29 cellular contexts compared by ENCODE assay signal in the genomic region with DNA sequence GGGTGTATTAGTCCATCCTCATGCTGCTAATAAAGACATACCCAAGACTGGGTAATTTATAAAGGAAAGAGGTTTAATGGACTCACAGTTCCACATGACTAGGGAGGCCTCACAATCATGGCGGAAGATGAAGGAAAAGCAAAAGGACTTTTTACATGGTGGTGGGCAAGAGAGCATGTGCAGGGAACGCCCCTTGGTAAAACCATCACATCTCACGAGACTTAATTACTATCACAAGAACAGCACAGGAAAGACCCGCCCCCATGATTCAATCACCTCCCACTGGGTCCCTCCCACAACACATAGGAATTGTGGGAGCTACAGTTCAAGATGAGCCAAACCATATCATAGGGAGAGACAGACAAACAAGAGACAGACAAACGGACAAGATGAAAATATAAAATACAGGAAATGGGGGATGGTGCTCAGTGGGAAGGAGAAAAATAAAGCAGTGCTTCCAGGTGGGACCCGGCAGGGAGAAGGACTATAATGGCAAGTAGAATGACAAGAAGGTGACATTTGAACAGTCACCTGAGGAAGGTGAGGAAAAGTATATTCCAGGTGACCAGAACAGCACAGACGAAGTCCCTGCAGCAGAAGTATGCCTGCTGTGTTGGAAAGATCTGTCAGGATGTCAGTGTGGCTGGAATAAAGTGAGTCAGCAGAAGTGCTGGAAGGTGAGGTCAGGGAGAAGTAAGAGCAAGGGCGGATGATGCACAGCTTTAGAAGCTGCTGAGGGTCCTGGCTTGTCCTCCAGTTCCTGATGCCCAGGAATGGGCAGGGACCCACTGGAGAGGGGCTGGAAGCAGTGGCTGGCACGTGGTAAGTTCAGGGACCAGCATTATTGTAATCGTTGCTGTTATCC.
DNase-seq lines count a peak whose midpoint lies in the region; ATAC-seq, FAIRE-seq and TF ChIP-seq lines count a peak whose summit lies in the region.
"Had no signal": no experiment of that assay in that cellular context is flagged by ENCODE, and none has a peak within 500 bp of the region (broad histone marks: within the 10 kb centered on the region; RNA-seq: fewer than 3 reads in every experiment).

No MANE protein-coding gene starts in this region.

- no peak overlapping the region for H2AFZ ChIP-seq in neuronal stem cell (ENCODE audit: low read length)

- H3K27ac ChIP-seq in neuronal stem cell (replicated peaks; ENCODE audit: low read length) (no peak overlapping the region), upper lobe of right lung (no peak overlapping the region)
- H3K27ac ChIP-seq: gastroesophageal sphincter, prostate gland had no signal

- H2BK15ac ChIP-seq in neuronal stem cell (ENCODE audit: low read length), result no peak overlapping the region

- no peak overlapping the region for H2BK120ac ChIP-seq in neuronal stem cell (ENCODE audit: low read depth, low read length)

- ATAC-seq in upper lobe of right lung (no peak), HG02759 (IDR thresholded peaks at IDR 0.05; ENCODE audit: unreplicated experiment) (no peak)
- ATAC-seq: activated T-helper 17 cell treated with anti-CD3 and anti-CD28 coated beads, Interleukin-2, amount 50 U/mL, for 72 hours; gastroesophageal sphincter; left ventricle myocardium superior; sciatic nerve; SK-N-SH treated with all-trans-retinoic acid at 6 μM for 48 hours; stimulated activated effector memory CD8-positive, alpha-beta T cell treated with anti-CD3 and anti-CD28 coated beads, Interleukin-12 subunit alpha, Interleukin-12 subunit beta, amount 100 ng/mL, for 72 hours; T-helper 17 cell had no signal

- H3K18ac ChIP-seq in neuronal stem cell (ENCODE audit: low read length), result peak overlapping the region; percentile 25

- H3K14ac ChIP-seq in neuronal stem cell (ENCODE audit: low read length), result no peak overlapping the region

- no peak overlapping the region for H2BK5ac ChIP-seq in neuronal stem cell (ENCODE audit: low read length)

- H3K4ac ChIP-seq in neuronal stem cell (ENCODE audit: low read length), result no peak overlapping the region

- no peak overlapping the region for H4K91ac ChIP-seq in neuronal stem cell (ENCODE audit: low read depth, low read length, poor library complexity)

- FAIRE-seq in bronchial epithelial cell (lab: Jason Lieb, UNC), result no peak

- TF ChIP-seq CTCF in bronchial epithelial cell (IDR thresholded peaks at IDR 0.05; ENCODE audit: insufficient read depth, low read length, severe bottlenecking) (no peak), upper lobe of right lung (IDR thresholded peaks at IDR 0.05) (no peak)

- no peak overlapping the region for H4K8ac ChIP-seq in neuronal stem cell (ENCODE audit: low read depth, low read length)

- H3K4me2 ChIP-seq in neuronal stem cell (ENCODE audit: insufficient read depth, low read length, poor library complexity, severe bottlenecking), result no peak overlapping the region

- DNase-seq in H4 (ENCODE audit: low spot score), result peak; percentile 23
- peak; percentile 36 for DNase-seq in OCI-M1 (lab: John Stamatoyannopoulos, UW)
- DNase-seq in bronchial epithelial cell (ENCODE audit: low read depth), result peak; percentile 58
- no peak for DNase-seq in neuronal stem cell (ENCODE audit: low spot score)
- DNase-seq in NCI-H2081 treated with DMSO at 0.1 percent for 48 hours (lab: John Stamatoyannopoulos, UW), result no peak
- DNase-seq in upper lobe of right lung, result no peak
- DNase-seq: activated CD4-positive, alpha-beta memory T cell treated with anti-CD3 and anti-CD28 coated beads, Interleukin-2, amount 10 ng/mL, durations not matched to agents 7 days and 5 days; activated CD4-positive, CD25-positive, alpha-beta regulatory T cell treated with anti-CD3 and anti-CD28 coated beads, Interleukin-2, amount 50 U/mL, for 72 hours; activated CD8-positive, alpha-beta memory T cell treated with anti-CD3 and anti-CD28 coated beads, Interleukin-2, amount 50 U/mL, for 48 hours; anterior cingulate cortex; central memory CD4-positive, alpha-beta T cell; left ventricle myocardium superior; MV-4-11; naive B cell; NCI-H1694; NCI-H2171 treated with DMSO at 0.1 percent for 48 hours; NCI-H524 treated with DMSO at 0.1 percent for 48 hours; stimulated activated CD4-positive, alpha-beta T cell treated with anti-CD3 and anti-CD28 coated beads, Interleukin-12 subunit alpha, Interleukin-12 subunit beta, amount 100 ng/mL, for 4 hours; stimulated activated CD4-positive, alpha-beta T cell treated with anti-CD3 and anti-CD28 coated beads, Interleukin-4, amount 100 ng/mL, for 24 hours; substantia nigra; T-helper 17 cell had no signal

- H3K27me3 ChIP-seq in bronchial epithelial cell (ENCODE audit: control insufficient read depth, insufficient read depth, low read length) (no peaks in the 10 kb centered on the region), neuronal stem cell (ENCODE audit: control insufficient read depth in 3 of 3, insufficient read depth in 3 of 3, low read depth in 1 of 3, low read length in 3 of 3) (peaks cover 0 to 2% (median 0%) of the 10 kb centered on the region in 3 experiments), upper lobe of right lung (no peaks in the 10 kb centered on the region)

- H3K79me1 ChIP-seq in neuronal stem cell (ENCODE audit: low read depth, low read length), result no peaks in the 10 kb centered on the region

- H3K4me3 ChIP-seq in bronchial epithelial cell (ENCODE audit: low read depth, low read length) (no peak overlapping the region), neuronal stem cell (ENCODE audit: low read length in 2 of 2) (no peak overlapping the region), upper lobe of right lung (no peak overlapping the region)
- H3K4me3 ChIP-seq: gastroesophageal sphincter, HAP-1, prostate gland had no signal

- no peak overlapping the region for H3K23ac ChIP-seq in neuronal stem cell (ENCODE audit: low read depth, low read length, poor library complexity)

- no CpG with 5 or more reads among the region's 10 CpGs for WGBS in neuronal stem cell (ENCODE audit: extremely low coverage in 2 of 2, insufficient read length in 2 of 2, insufficient replicate concordance in 1 of 2), 2 donors

- H3K36me3 ChIP-seq in bronchial epithelial cell (ENCODE audit: control insufficient read depth, insufficient read depth, low read length) (no peaks in the 10 kb centered on the region), neuronal stem cell (replicated peaks in 1 of 2; ENCODE audit: control insufficient read depth in 2 of 2, insufficient read depth in 2 of 2, low read length in 2 of 2) (no peaks in the 10 kb centered on the region), upper lobe of right lung (no peaks in the 10 kb centered on the region)
- H3K36me3 ChIP-seq: gastroesophageal sphincter, HAP-1, prostate gland had no signal

- no peak overlapping the region for H3K9ac ChIP-seq in neuronal stem cell (ENCODE audit: low read depth, low read length, poor library complexity)

- no peak overlapping the region for H2AK5ac ChIP-seq in neuronal stem cell (ENCODE audit: low read depth, low read length)

- H3K9me3 ChIP-seq in neuronal stem cell (replicated peaks in 1 of 2; ENCODE audit: control insufficient read depth in 2 of 2, insufficient read depth in 1 of 2, low read depth in 1 of 2, low read length in 2 of 2), result no peaks in the 10 kb centered on the region
- H3K9me3 ChIP-seq in upper lobe of right lung, result no peaks in the 10 kb centered on the region
- H3K9me3 ChIP-seq: gastroesophageal sphincter, HAP-1, prostate gland had no signal

- intact Hi-C loops in upper lobe of right lung (cut with DNase I), result no loop called here

- H3K4me1 ChIP-seq in neuronal stem cell (ENCODE audit: control insufficient read depth in 2 of 2, insufficient read depth in 1 of 2, low read depth in 1 of 2, low read length in 2 of 2), result peaks cover 0 to 2% of the 10 kb centered on the region in 2 donors
- no peaks in the 10 kb centered on the region for H3K4me1 ChIP-seq in upper lobe of right lung
- H3K4me1 ChIP-seq: gastroesophageal sphincter, HAP-1, prostate gland had no signal

- no peak overlapping the region for H2BK12ac ChIP-seq in neuronal stem cell (ENCODE audit: low read length)

Comparison
In these comparisons a context has a peak if more than half of its experiments do, and no peak if none do; other contexts are left out.
1. DNase-seq: peak in H4 (single experiment), OCI-M1 (single experiment) and bronchial epithelial cell (single experiment); none in neuronal stem cell (single experiment), NCI-H2081 treated with DMSO at 0.1 percent for 48 hours (single experiment) and upper lobe of right lung (single experiment).